Comparison of ENCODE assay signal across 9 cellular contexts in the genomic region with DNA sequence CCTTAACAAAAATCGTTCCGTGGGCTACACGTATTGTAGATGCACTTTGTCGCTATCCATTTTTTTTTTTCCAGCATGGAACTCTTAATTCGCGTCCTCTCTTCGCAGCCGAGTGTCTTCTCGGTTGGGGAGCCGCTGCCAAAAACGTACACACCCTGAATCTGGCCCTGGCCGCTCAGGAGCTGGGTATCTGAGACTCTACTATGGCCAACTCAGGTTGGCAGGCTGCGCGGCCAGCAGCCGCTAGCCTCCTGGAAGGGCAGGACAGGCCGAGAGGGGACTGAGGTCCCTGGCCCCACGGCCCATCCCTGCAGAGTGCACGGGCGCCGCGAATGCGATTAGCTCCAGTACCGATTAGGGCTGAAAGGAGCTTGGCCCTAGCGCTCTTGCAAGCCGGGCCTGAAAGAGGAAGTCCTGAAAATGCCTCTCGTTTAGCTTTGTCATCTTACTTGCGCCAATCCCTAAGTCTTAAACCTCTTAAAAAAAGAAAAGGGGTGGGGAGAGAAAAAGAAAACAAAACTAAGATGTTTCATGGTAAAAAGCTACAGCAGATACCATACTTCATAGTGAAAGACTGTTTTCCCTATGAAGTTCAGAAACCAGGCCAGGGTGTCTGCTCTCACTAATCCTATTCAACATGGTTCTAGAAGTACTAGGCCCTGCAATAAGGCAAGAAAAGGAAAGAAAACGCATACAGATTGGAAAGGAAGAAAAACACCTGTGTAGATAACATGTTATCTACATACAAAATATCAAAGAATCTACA.
A peak's percentile ranks its signal among the peaks of the same experiment; 100 is the strongest.
DNase-seq lines count a peak whose midpoint lies in the region; ATAC-seq, FAIRE-seq and TF ChIP-seq lines count a peak whose summit lies in the region.
"Had no signal": no experiment of that assay in that cellular context is flagged by ENCODE, and none has a peak within 500 bp of the region (broad histone marks: within the 10 kb centered on the region; RNA-seq: fewer than 3 reads in every experiment).

No MANE protein-coding gene starts in this region.

- peaks cover 16% of the 10 kb centered on the region for H3K4me1 Mint-ChIP-seq in activated T-helper 17 cell treated with anti-CD3 and anti-CD28 coated beads, Interleukin-2, amount 50 U/mL, for 72 hours

- ATAC-seq in HG02571 (IDR thresholded peaks at IDR 0.05; ENCODE audit: unreplicated experiment), result peak; percentile 47
- ATAC-seq in activated T-helper 17 cell treated with anti-CD3 and anti-CD28 coated beads, Interleukin-2, amount 50 U/mL, for 72 hours (replicated peaks), result peak; percentile 75

- peak; percentile 74; the same call in 1 of the 2 replicates for TF ChIP-seq POLR2A in GM12892 (IDR thresholded peaks at IDR 0.05; ENCODE audit: low read depth, low read length)

- peak; percentile 36 for FAIRE-seq in GM12892 (lab: Jason Lieb, UNC)
- FAIRE-seq: islet of Langerhans had no signal

- H3K27me3 ChIP-seq in thymus (ENCODE audit: control insufficient read depth, insufficient read depth), result peaks cover 6% of the 10 kb centered on the region

- no peaks in the 10 kb centered on the region for H3K36me3 ChIP-seq in thymus (ENCODE audit: control insufficient read depth, insufficient read depth)

- 5% methylated on average over 28 of the region's 28 CpGs for WGBS in thymus

- H3K27ac Mint-ChIP-seq in activated T-helper 17 cell treated with anti-CD3 and anti-CD28 coated beads, Interleukin-2, amount 50 U/mL, for 72 hours, result peak overlapping the region; percentile 97

- peak overlapping the region; percentile 94 for H3K27ac ChIP-seq in thymus (ENCODE audit: low read depth)

- peak overlapping the region; percentile 50 for H3K4me3 ChIP-seq in fibroblast of villous mesenchyme (ENCODE audit: low read depth, low read length)
- peak overlapping the region; percentile 95 for H3K4me3 ChIP-seq in thymus (ENCODE audit: low read length)

- H3K4me1 ChIP-seq in thymus (ENCODE audit: control insufficient read depth, insufficient read depth, low read length), result peaks cover 3% of the 10 kb centered on the region

- H3K9me3 Mint-ChIP-seq in activated T-helper 17 cell treated with anti-CD3 and anti-CD28 coated beads, Interleukin-2, amount 50 U/mL, for 72 hours, result peaks cover 4% of the 10 kb centered on the region

- peak overlapping the region; percentile 97 for H3K4me3 Mint-ChIP-seq in activated T-helper 17 cell treated with anti-CD3 and anti-CD28 coated beads, Interleukin-2, amount 50 U/mL, for 72 hours

- H3K27me3 Mint-ChIP-seq in activated T-helper 17 cell treated with anti-CD3 and anti-CD28 coated beads, Interleukin-2, amount 50 U/mL, for 72 hours, result no peaks in the 10 kb centered on the region

- no peak for TF ChIP-seq CTCF in fibroblast of villous mesenchyme (IDR thresholded peaks at IDR 0.05; ENCODE audit: insufficient read depth, low read depth, low read length)

- peaks cover 6% of the 10 kb centered on the region for H3K36me3 Mint-ChIP-seq in activated T-helper 17 cell treated with anti-CD3 and anti-CD28 coated beads, Interleukin-2, amount 50 U/mL, for 72 hours (ENCODE audit: low read depth)

- H3K9me3 ChIP-seq in thymus (ENCODE audit: control insufficient read depth), result no peaks in the 10 kb centered on the region

- DNase-seq in GM12892 (ENCODE audit: insufficient read length), result peak; percentile 40
- peak; percentile 88 for DNase-seq in NOMO-1 treated with dmso at 0.1 percent for 144 hours (lab: John Stamatoyannopoulos, UW; ENCODE audit: unreplicated experiment)
- DNase-seq in fibroblast of villous mesenchyme (ENCODE audit: low read depth), result peak; percentile 43
- peak; percentile 26 for DNase-seq in occipital lobe (lab: John Stamatoyannopoulos, UW)
- no peak for DNase-seq in putamen (ENCODE audit: low spot score)
